In the genomic region with DNA sequence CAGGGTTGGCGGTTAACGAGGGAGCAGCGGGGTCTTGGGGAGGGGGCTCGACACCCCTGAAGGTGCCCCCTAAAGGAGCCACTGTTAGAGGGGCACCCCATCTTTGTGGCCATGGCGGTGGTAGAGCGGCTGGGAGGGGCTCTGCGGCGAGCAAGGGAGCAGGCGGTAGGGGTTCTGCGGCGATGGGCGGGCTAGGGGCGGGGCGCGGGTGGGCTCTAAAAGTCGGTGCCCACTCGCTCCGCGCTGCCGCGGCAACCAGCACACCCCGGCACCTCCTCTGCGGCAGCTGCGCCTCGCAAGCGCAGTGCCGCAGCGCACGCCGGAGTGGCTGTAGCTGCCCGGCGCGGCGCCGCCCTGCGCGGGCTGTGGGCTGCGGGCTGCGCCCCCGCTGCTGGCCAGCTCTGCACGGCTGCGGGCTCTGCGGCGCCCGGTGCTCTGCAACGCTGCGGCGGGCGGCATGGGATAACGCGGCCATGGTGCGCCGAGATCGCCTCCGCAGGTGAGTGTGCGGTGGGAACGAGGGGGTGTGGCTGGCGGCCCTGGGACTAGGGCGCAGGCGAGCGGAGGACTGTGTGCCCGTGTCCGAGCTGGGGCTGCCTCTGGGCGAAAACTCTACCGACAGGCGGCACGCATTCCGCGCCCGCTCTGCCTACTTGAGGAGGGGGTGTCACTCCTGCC, we compare ENCODE assay signal across 8 cellular contexts. TPM values are rescaled to one million over a fixed set of nuclear protein-coding genes. Genes with fewer than 3 reads are reported as not detected.
DNase-seq lines count a peak whose midpoint lies in the region; ATAC-seq and TF ChIP-seq lines count a peak whose summit lies in the region.

A gene with protein sequence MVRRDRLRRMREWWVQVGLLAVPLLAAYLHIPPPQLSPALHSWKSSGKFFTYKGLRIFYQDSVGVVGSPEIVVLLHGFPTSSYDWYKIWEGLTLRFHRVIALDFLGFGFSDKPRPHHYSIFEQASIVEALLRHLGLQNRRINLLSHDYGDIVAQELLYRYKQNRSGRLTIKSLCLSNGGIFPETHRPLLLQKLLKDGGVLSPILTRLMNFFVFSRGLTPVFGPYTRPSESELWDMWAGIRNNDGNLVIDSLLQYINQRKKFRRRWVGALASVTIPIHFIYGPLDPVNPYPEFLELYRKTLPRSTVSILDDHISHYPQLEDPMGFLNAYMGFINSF (plus strand): TSS at position 245 of the 678 bp plus-strand sequence. CDS start 229 bp downstream, at position 474.

- no peak for TF ChIP-seq CTCF in WTC11 (IDR thresholded peaks at IDR 0.05)
- TF ChIP-seq CTCF in fibroblast of the aortic adventitia (IDR thresholded peaks at IDR 0.05; ENCODE audit: insufficient read depth, low read length): no peak

- H2BK120ac ChIP-seq in neuronal stem cell (ENCODE audit: low read depth, low read length): no peak within 1 kb of the TSS

- peak within 1 kb of the TSS; percentile 41 for H3K4me3 Mint-ChIP-seq in activated CD4-positive, alpha-beta T cell treated with anti-CD3 and anti-CD28 coated beads, Interleukin-2, amount 10 ng/mL, durations not matched to agents 7 days and 5 days
- peak within 1 kb of the TSS; percentile 83 for H3K4me3 Mint-ChIP-seq in WTC11

- peak within 1 kb of the TSS; percentile 83 for H3K27ac ChIP-seq in neuronal stem cell (replicated peaks; ENCODE audit: low read length)

- peaks cover 3 to 4% of the 10 kb centered on the region in 2 donors for H3K4me1 ChIP-seq in neuronal stem cell (ENCODE audit: control insufficient read depth in 2 of 2, insufficient read depth in 1 of 2, low read depth in 1 of 2, low read length in 2 of 2)

- POLR2A ChIA-PET in activated CD4-positive, alpha-beta T cell treated with anti-CD3 and anti-CD28 coated beads, Interleukin-2, amount 10 ng/mL, durations not matched to agents 7 days and 5 days (lab: Charles Lee): no interaction called here
- POLR2A ChIA-PET in WTC11 (lab: Charles Lee): no interaction called here

- no peak for DNase-seq in activated CD4-positive, alpha-beta T cell treated with anti-CD3 and anti-CD28 coated beads, Interleukin-2, amount 10 ng/mL, durations not matched to agents 7 days and 5 days
- DNase-seq in activated CD4-positive, alpha-beta T cell treated with anti-CD3 and anti-CD28 coated beads for 1 hour: no peak
- DNase-seq in WTC11 (ENCODE audit: low spot score) (peak; percentile 51), fibroblast of the aortic adventitia (ENCODE audit: low read depth) (peak; percentile 14), neuronal stem cell (ENCODE audit: low spot score) (no peak), NCI-H187 (lab: John Stamatoyannopoulos, UW) (no peak)

- CTCF ChIA-PET in activated CD4-positive, alpha-beta T cell treated with anti-CD3 and anti-CD28 coated beads, Interleukin-2, amount 10 ng/mL, durations not matched to agents 7 days and 5 days (lab: Charles Lee): no interaction called here
- CTCF ChIA-PET in WTC11 (lab: Charles Lee): interaction anchor here (0.6 to 1.6 kb wide), 5 partner anchors 51 to 271 kb away, joined by 3 to 6 read pairs (median 3); no protein-coding TSS in a partner anchor

- H3K36me3 Mint-ChIP-seq in activated CD4-positive, alpha-beta T cell treated with anti-CD3 and anti-CD28 coated beads, Interleukin-2, amount 10 ng/mL, durations not matched to agents 7 days and 5 days (ENCODE audit: low read depth): peaks cover 2% of the 10 kb centered on the region
- peaks cover 9% of the 10 kb centered on the region for H3K36me3 Mint-ChIP-seq in WTC11

- no peak within 1 kb of the TSS for H3K27ac Mint-ChIP-seq in activated CD4-positive, alpha-beta T cell treated with anti-CD3 and anti-CD28 coated beads, Interleukin-2, amount 10 ng/mL, durations not matched to agents 7 days and 5 days
- H3K27ac Mint-ChIP-seq in WTC11: peak within 1 kb of the TSS; percentile 88

- peak; percentile 50 for ATAC-seq in WTC11
- no peak for ATAC-seq in HG03108 (IDR thresholded peaks at IDR 0.05; ENCODE audit: unreplicated experiment)
- no peak for ATAC-seq in GM21786 (IDR thresholded peaks at IDR 0.05; ENCODE audit: unreplicated experiment)

- H2AK5ac ChIP-seq in neuronal stem cell (ENCODE audit: low read depth, low read length): peak within 1 kb of the TSS; percentile 90

- peaks cover 5% of the 10 kb centered on the region for H3K79me1 ChIP-seq in neuronal stem cell (ENCODE audit: low read depth, low read length)

- H4K8ac ChIP-seq in neuronal stem cell (ENCODE audit: low read depth, low read length): peak within 1 kb of the TSS; percentile 54

- no peak within 1 kb of the TSS for H2BK15ac ChIP-seq in neuronal stem cell (ENCODE audit: low read length)

- H4K91ac ChIP-seq in neuronal stem cell (ENCODE audit: low read depth, low read length, poor library complexity): peak within 1 kb of the TSS; percentile 96

- H3K27me3 Mint-ChIP-seq in activated CD4-positive, alpha-beta T cell treated with anti-CD3 and anti-CD28 coated beads, Interleukin-2, amount 10 ng/mL, durations not matched to agents 7 days and 5 days: peaks cover 76% of the 10 kb centered on the region
- H3K27me3 Mint-ChIP-seq in WTC11 (ENCODE audit: low read depth): peaks cover 16% of the 10 kb centered on the region

- peak within 1 kb of the TSS; percentile 75 for H2AFZ ChIP-seq in neuronal stem cell (ENCODE audit: low read length)

- H3K9ac ChIP-seq in neuronal stem cell (ENCODE audit: low read depth, low read length, poor library complexity): peak within 1 kb of the TSS; percentile 96

- peaks cover 4 to 26% of the 10 kb centered on the region in 2 donors for H3K36me3 ChIP-seq in neuronal stem cell (replicated peaks in 1 of 2; ENCODE audit: control insufficient read depth in 2 of 2, insufficient read depth in 2 of 2, low read length in 2 of 2)

- no CpG with 5 or more reads among the region's 70 CpGs for WGBS in neuronal stem cell (ENCODE audit: extremely low coverage in 2 of 2, insufficient read length in 2 of 2, insufficient replicate concordance in 1 of 2), 2 donors

- peak within 1 kb of the TSS; percentile 57 for H3K4ac ChIP-seq in neuronal stem cell (ENCODE audit: low read length)

- peaks cover 3% of the 10 kb centered on the region for H3K9me3 Mint-ChIP-seq in activated CD4-positive, alpha-beta T cell treated with anti-CD3 and anti-CD28 coated beads, Interleukin-2, amount 10 ng/mL, durations not matched to agents 7 days and 5 days
- peaks cover 6% of the 10 kb centered on the region; the same call in 1 of the 2 replicates for H3K9me3 Mint-ChIP-seq in WTC11

- H3K23ac ChIP-seq in neuronal stem cell (ENCODE audit: low read depth, low read length, poor library complexity): peak within 1 kb of the TSS; percentile 82

- peak within 1 kb of the TSS; percentile 69 for H3K4me3 ChIP-seq in fibroblast of the aortic adventitia (ENCODE audit: low read depth, low read length)
- peak within 1 kb of the TSS; percentile 74 to 97 for H3K4me3 ChIP-seq in neuronal stem cell (ENCODE audit: low read length in 2 of 2)

- H3K14ac ChIP-seq in neuronal stem cell (ENCODE audit: low read length): peak within 1 kb of the TSS; percentile 87

- H2BK12ac ChIP-seq in neuronal stem cell (ENCODE audit: low read length): no peak within 1 kb of the TSS

- no peaks in the 10 kb centered on the region for H3K27me3 ChIP-seq in neuronal stem cell (ENCODE audit: control insufficient read depth in 3 of 3, insufficient read depth in 3 of 3, low read depth in 1 of 3, low read length in 3 of 3)

- peak within 1 kb of the TSS; percentile 19 for H2BK5ac ChIP-seq in neuronal stem cell (ENCODE audit: low read length)

- H3K4me1 Mint-ChIP-seq in activated CD4-positive, alpha-beta T cell treated with anti-CD3 and anti-CD28 coated beads, Interleukin-2, amount 10 ng/mL, durations not matched to agents 7 days and 5 days: peaks cover 12% of the 10 kb centered on the region
- peaks cover 42% of the 10 kb centered on the region for H3K4me1 Mint-ChIP-seq in WTC11

- peaks cover 9 to 10% of the 10 kb centered on the region in 2 donors for H3K9me3 ChIP-seq in neuronal stem cell (replicated peaks in 1 of 2; ENCODE audit: control insufficient read depth in 2 of 2, insufficient read depth in 1 of 2, low read depth in 1 of 2, low read length in 2 of 2)

- H3K18ac ChIP-seq in neuronal stem cell (ENCODE audit: low read length): peak within 1 kb of the TSS; percentile 95

- peak within 1 kb of the TSS; percentile 79 for H3K4me2 ChIP-seq in neuronal stem cell (ENCODE audit: insufficient read depth, low read length, poor library complexity, severe bottlenecking)

TF ChIP-seq in WTC11, 78 proteins besides CTCF, POLR2A, EP300 and RAD21:
- peak; percentile 15; the same call in 1 of the 2 replicates for TF ChIP-seq ETV6 (CRISPR knock-in tag; IDR thresholded peaks at IDR 0.05)
- TF ChIP-seq, protein P1, sequence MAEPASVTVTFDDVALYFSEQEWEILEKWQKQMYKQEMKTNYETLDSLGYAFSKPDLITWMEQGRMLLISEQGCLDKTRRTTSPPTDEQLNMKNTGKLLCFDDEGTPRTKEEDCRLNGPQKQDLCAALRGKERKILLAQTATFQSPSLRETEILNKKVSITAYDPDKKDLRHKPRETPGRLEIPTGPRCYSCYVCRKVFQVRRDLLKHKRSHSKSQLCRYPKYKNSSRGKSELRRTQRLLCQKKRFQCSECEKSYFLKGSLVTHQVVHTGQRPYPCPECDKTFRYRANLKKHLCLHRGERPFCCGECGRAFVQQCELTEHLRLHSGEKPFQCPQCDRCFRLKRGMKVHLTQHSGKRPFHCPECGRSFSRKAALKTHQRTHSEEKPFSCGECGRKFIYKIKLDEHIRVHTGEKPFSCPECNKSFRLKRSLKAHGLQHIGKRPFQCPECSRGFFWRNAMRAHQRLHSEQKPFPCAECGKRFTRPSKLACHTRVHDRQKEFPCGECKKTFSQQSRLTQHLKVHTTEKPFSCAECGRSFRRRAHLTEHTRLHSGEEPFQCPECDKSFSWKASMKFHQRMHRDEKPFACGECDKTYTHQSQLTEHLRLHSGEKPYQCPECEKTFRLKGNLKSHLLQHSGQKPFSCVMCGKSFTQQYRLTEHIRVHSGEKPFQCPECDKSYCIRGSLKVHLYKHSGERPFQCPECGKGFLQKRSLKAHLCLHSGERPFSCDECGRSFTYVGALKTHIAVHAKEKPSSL (CRISPR knock-in tag; conservative IDR thresholded peaks at IDR 0.05): no peak

RNA-seq across cellular contexts. Expression of the gene that starts here (rescaled TPM):
- 1 to 10 TPM; 1.2 TPM for total RNA-seq in activated CD4-positive, alpha-beta T cell treated with anti-CD3 and anti-CD28 coated beads, Interleukin-2, amount 10 ng/mL, durations not matched to agents 7 days and 5 days
- total RNA-seq in WTC11 (2021) (130 to 188 TPM (median 143 TPM) in 3 replicates), fibroblast of the aortic adventitia (ENCODE audit: low replicate concordance) (63.0 and 236 TPM in 2 replicates)
- polyA plus RNA-seq in neuronal stem cell (2013, experiment 1 of 2): 487 TPM
- 485 TPM for polyA plus RNA-seq in neuronal stem cell (2013, experiment 2 of 2)

Comparison
In these comparisons a context has a peak if more than half of its experiments do, and no peak if none do; other contexts are left out.
1. RNA of the gene that starts here (total RNA-seq): 130 to 188 TPM in WTC11 and 63.0 to 236 TPM in fibroblast of the aortic adventitia; 1.2 TPM in activated CD4-positive, alpha-beta T cell treated with anti-CD3 and anti-CD28 coated beads, Interleukin-2, amount 10 ng/mL, durations not matched to agents 7 days and 5 days; every median in the first group is over 10 times any median in the second.
2. DNase-seq: peak in WTC11 (single experiment) and fibroblast of the aortic adventitia (single experiment); none in activated CD4-positive, alpha-beta T cell treated with anti-CD3 and anti-CD28 coated beads, Interleukin-2, amount 10 ng/mL, durations not matched to agents 7 days and 5 days (single experiment), activated CD4-positive, alpha-beta T cell treated with anti-CD3 and anti-CD28 coated beads for 1 hour (single experiment), neuronal stem cell (single experiment) and NCI-H187 (0 of 2).